In the genomic region with DNA sequence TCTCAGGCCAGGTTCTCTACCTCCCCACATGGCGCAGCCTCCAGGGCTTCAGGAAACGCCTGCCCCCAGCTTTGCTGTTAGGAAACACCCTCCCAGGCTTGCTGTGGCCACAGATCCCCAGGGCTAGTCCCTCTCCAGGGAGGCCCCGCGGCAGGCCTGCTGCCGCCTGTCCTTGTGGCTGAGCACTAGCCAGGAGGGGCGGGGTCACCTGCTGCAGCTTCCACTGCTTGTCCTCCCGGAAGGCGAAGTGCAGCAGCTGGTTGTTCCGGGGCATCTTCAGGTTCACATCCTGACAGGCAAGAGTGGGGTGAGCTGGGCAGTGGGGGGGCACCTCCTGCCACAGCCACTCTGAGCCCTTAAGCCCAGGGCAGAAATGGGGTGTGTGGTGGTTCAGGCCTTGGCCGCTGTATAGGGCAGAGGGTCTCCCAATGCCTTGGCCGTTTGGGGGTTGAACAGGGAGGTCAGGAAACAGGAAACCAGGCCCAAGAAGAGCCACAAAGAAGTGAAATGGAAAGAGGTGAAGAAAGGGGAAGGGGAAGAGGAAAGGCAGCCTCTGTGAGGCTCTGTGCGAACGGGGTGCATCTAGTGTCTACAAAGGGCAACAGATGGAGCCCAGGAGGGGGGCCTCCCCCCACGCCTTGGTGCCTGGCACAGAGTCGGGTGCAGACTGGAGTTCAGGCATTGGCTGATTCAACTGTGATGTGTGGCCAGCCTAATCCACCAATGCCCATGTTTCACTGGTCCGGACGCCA, we compare ENCODE assay signal across 9 cellular contexts. TPM values are rescaled to one million over a fixed set of nuclear protein-coding genes. Genes with fewer than 3 reads are reported as not detected.
DNase-seq lines count a peak whose midpoint lies in the region; ATAC-seq, FAIRE-seq and TF ChIP-seq lines count a peak whose summit lies in the region.
"Had no signal": no experiment of that assay in that cellular context is flagged by ENCODE, and none has a peak within 500 bp of the region (broad histone marks: within the 10 kb centered on the region; RNA-seq: fewer than 3 reads in every experiment).

No MANE protein-coding gene starts in this region.

- no peak overlapping the region for H3K9ac ChIP-seq in keratinocyte (ENCODE audit: control insufficient read depth, extremely low read depth, insufficient read depth, low read length)

- no peaks in the 10 kb centered on the region for H3K9me3 Mint-ChIP-seq in WTC11

- CTCF ChIA-PET in WTC11 (lab: Charles Lee): no interaction called here

- H3K36me3 ChIP-seq in keratinocyte (ENCODE audit: control insufficient read depth in 2 of 2, extremely low read depth in 1 of 2, insufficient read depth in 2 of 2, low read length in 2 of 2) (peaks cover 3 to 12% of the 10 kb centered on the region in 2 experiments), upper lobe of right lung (peaks cover 22% of the 10 kb centered on the region)

- POLR2A ChIA-PET in WTC11 (lab: Charles Lee): interaction anchor here (0.5 to 0.8 kb wide), 2 partner anchors 13 to 494 kb away, joined by 3 to 7 read pairs; a partner anchor contains a TSS

- H3K27ac ChIP-seq in keratinocyte (ENCODE audit: control insufficient read depth, insufficient read depth, low read length) (no peak overlapping the region), upper lobe of right lung (no peak overlapping the region)

- H3K27me3 Mint-ChIP-seq in WTC11 (ENCODE audit: low read depth): no peaks in the 10 kb centered on the region

- H3K9me3 ChIP-seq in keratinocyte (ENCODE audit: control insufficient read depth, low read depth, low read length) (no peaks in the 10 kb centered on the region), upper lobe of right lung (no peaks in the 10 kb centered on the region)
- H3K9me3 ChIP-seq: HAP-1 had no signal

- no peaks in the 10 kb centered on the region for H3K79me2 ChIP-seq in keratinocyte (ENCODE audit: control insufficient read depth, insufficient read depth, low read length)

- no peak overlapping the region for H3K27ac Mint-ChIP-seq in WTC11

- peak overlapping the region; percentile 74 for H3K4me3 Mint-ChIP-seq in WTC11

- no peaks in the 10 kb centered on the region for H3K27me3 ChIP-seq in keratinocyte (ENCODE audit: control insufficient read depth, extremely low read depth, insufficient read depth, low read length)
- no peaks in the 10 kb centered on the region for H3K27me3 ChIP-seq in upper lobe of right lung

- peak; percentile 79 for FAIRE-seq in GM19239 (lab: Jason Lieb, UNC)
- peak; percentile 61 for FAIRE-seq in keratinocyte (lab: Jason Lieb, UNC)

- TF ChIP-seq CTCF in WTC11 (IDR thresholded peaks at IDR 0.05) (no peak), keratinocyte (optimal IDR thresholded peaks at IDR 0.05 in 1 of 3, IDR thresholded peaks at IDR 0.05 in 1 of 3, conservative IDR thresholded peaks at IDR 0.05 in 1 of 3; ENCODE audit: extremely low read depth in 1 of 3, insufficient read depth in 2 of 3, low read length in 3 of 3) (no peak), upper lobe of right lung (IDR thresholded peaks at IDR 0.05) (no peak)

- ATAC-seq in WTC11 (no peak), upper lobe of right lung (peak; percentile 5), GM18861 (IDR thresholded peaks at IDR 0.05; ENCODE audit: unreplicated experiment) (no peak), GM18909 (IDR thresholded peaks at IDR 0.05; ENCODE audit: poor library complexity, unreplicated experiment) (no peak)

- intact Hi-C loops in upper lobe of right lung (cut with DNase I): no loop called here

- H3K4me2 ChIP-seq in keratinocyte (ENCODE audit: control insufficient read depth, extremely low read depth, insufficient read depth, low read depth, low read length): peak overlapping the region; percentile 16

- DNase-seq in CD1c-positive myeloid dendritic cell (ENCODE audit: extremely low spot score): peak; percentile 6
- DNase-seq in GM19239 (ENCODE audit: insufficient read length, low spot score): peak; percentile 46
- no peak for DNase-seq in WTC11 (ENCODE audit: low spot score)
- DNase-seq in keratinocyte (ENCODE audit: low read depth, low spot score): no peak
- peak; percentile 86 for DNase-seq in upper lobe of right lung
- DNase-seq in RKO (ENCODE audit: low spot score): no peak

- dilution Hi-C loops in keratinocyte (cut with MboI; ENCODE audit: extremely low pct_ligation_motif_present, low sequenced_read_pairs): no loop called here

- no peaks in the 10 kb centered on the region for H3K9me1 ChIP-seq in keratinocyte (ENCODE audit: control insufficient read depth, extremely low read depth, insufficient read depth, low read length)

- H3K4me3 ChIP-seq in keratinocyte (ENCODE audit: control insufficient read depth in 2 of 3, extremely low read depth in 1 of 3, insufficient read depth in 2 of 3, low read depth in 1 of 3, low read length in 3 of 3) (no peak overlapping the region), upper lobe of right lung (no peak overlapping the region)

- H3K4me1 Mint-ChIP-seq in WTC11: peaks cover 18% of the 10 kb centered on the region

- peak overlapping the region; percentile 19 for H2AFZ ChIP-seq in keratinocyte (ENCODE audit: control insufficient read depth, low read length)

- peaks cover 25% of the 10 kb centered on the region for H3K4me1 ChIP-seq in keratinocyte (ENCODE audit: control insufficient read depth, extremely low read depth, insufficient read depth, low read length)
- H3K4me1 ChIP-seq in upper lobe of right lung: peaks cover 19% of the 10 kb centered on the region

- peaks cover 9% of the 10 kb centered on the region for H3K36me3 Mint-ChIP-seq in WTC11

- H4K20me1 ChIP-seq in keratinocyte (ENCODE audit: control insufficient read depth, extremely low read depth, insufficient read depth, low read length): no peaks in the 10 kb centered on the region

TF ChIP-seq in WTC11, 78 proteins besides CTCF, POLR2A, EP300 and RAD21:
- TF ChIP-seq TEAD4 (CRISPR knock-in tag; IDR thresholded peaks at IDR 0.05) (no peak), ZNF232 (CRISPR knock-in tag; IDR thresholded peaks at IDR 0.05) (no peak), SMAD3 (CRISPR knock-in tag; IDR thresholded peaks at IDR 0.05; ENCODE audit: borderline replicate concordance) (no peak), ELF4 (CRISPR knock-in tag; IDR thresholded peaks at IDR 0.05; ENCODE audit: low read depth) (no peak), RORB (CRISPR knock-in tag; IDR thresholded peaks at IDR 0.05) (no peak)
TF ChIP-seq in WTC11: peak in this region for 0.

RNA-seq across cellular contexts. Expression of a gene that starts 2.0 kb away (rescaled TPM):
- total RNA-seq in WTC11 (2021): 25.0 to 32.1 TPM (median 31.1 TPM) in 3 replicates
- polyA plus RNA-seq in keratinocyte: 17.3 to 33.2 TPM (median 20.5 TPM) in 3 replicates
- 7.0 TPM for polyA plus RNA-seq in keratinocyte (2011; ENCODE audit: low read depth)
- 13.9 and 24.0 TPM in 2 replicates for polyA plus RNA-seq in keratinocyte (2011; cell fraction: cytosol; rRNA removed)
- 32.3 and 38.9 TPM in 2 replicates for polyA plus RNA-seq in keratinocyte (2011; cell fraction: nucleus; rRNA removed)
- polyA plus RNA-seq in keratinocyte (2012; ENCODE audit: low replicate concordance): 12.7 and 22.6 TPM in 2 replicates
- polyA minus RNA-seq in keratinocyte: 8.1 to 31.8 TPM (median 27.3 TPM) in 3 replicates
- polyA minus RNA-seq in keratinocyte (2011; cell fraction: cytosol; rRNA and poly(A)+ RNA removed): 29.0 TPM
- polyA minus RNA-seq in keratinocyte (2011; cell fraction: nucleus; rRNA and poly(A)+ RNA removed): 8.8 and 11.6 TPM in 2 replicates
- total RNA-seq in upper lobe of right lung: 21.8 TPM

RNA-seq across cellular contexts. Expression of a gene that starts 5.3 kb away (rescaled TPM):
- total RNA-seq in WTC11 (2021): 1.9 TPM in 1 of 3 replicates, not detected in the others
- 8.4 to 20.2 TPM (median 10.6 TPM) in 3 replicates for polyA plus RNA-seq in keratinocyte
- polyA plus RNA-seq in keratinocyte (2011; ENCODE audit: low read depth): not detected
- polyA plus RNA-seq in keratinocyte (2011; cell fraction: cytosol; rRNA removed): 10.2 and 13.2 TPM in 2 replicates
- polyA plus RNA-seq in keratinocyte (2011; cell fraction: nucleus; rRNA removed): 11.0 and 11.8 TPM in 2 replicates
- 13.9 and 22.5 TPM in 2 replicates for polyA plus RNA-seq in keratinocyte (2012; ENCODE audit: low replicate concordance)
- polyA minus RNA-seq in keratinocyte: 4.5 to 10.8 TPM (median 10.2 TPM) in 3 replicates
- 6.1 TPM for polyA minus RNA-seq in keratinocyte (2011; cell fraction: cytosol; rRNA and poly(A)+ RNA removed)
- 4.6 TPM in 1 of 2 replicates, not detected in the other for polyA minus RNA-seq in keratinocyte (2011; cell fraction: nucleus; rRNA and poly(A)+ RNA removed)
- 23.3 TPM for total RNA-seq in upper lobe of right lung

RNA-seq across cellular contexts. Expression of a gene that starts 12.3 kb away (rescaled TPM):
- total RNA-seq in WTC11 (2021) (not detected in 3 replicates), upper lobe of right lung (not detected)
- polyA plus RNA-seq in keratinocyte: not detected in 3 replicates
- polyA plus RNA-seq in keratinocyte (2011; ENCODE audit: low read depth): not detected
- polyA plus RNA-seq in keratinocyte (2011; cell fraction: cytosol; rRNA removed): not detected in 2 replicates
- not detected in 2 replicates for polyA plus RNA-seq in keratinocyte (2011; cell fraction: nucleus; rRNA removed)
- polyA plus RNA-seq in keratinocyte (2012; ENCODE audit: low replicate concordance): not detected in 2 replicates
- polyA minus RNA-seq in keratinocyte: not detected in 3 replicates
- not detected for polyA minus RNA-seq in keratinocyte (2011; cell fraction: cytosol; rRNA and poly(A)+ RNA removed)
- not detected in 2 replicates for polyA minus RNA-seq in keratinocyte (2011; cell fraction: nucleus; rRNA and poly(A)+ RNA removed)

RNA-seq across cellular contexts. Expression of a gene that starts 33.5 kb away (rescaled TPM):
- 14.3 to 19.9 TPM (median 15.5 TPM) in 3 replicates for total RNA-seq in WTC11 (2021)
- 3.3 to 5.2 TPM (median 3.5 TPM) in 3 replicates for polyA plus RNA-seq in keratinocyte
- 0.41 TPM for polyA plus RNA-seq in keratinocyte (2011; ENCODE audit: low read depth)
- 1.6 and 1.8 TPM in 2 replicates for polyA plus RNA-seq in keratinocyte (2011; cell fraction: cytosol; rRNA removed)
- 8.6 and 9.5 TPM in 2 replicates for polyA plus RNA-seq in keratinocyte (2011; cell fraction: nucleus; rRNA removed)
- 2.9 and 3.7 TPM in 2 replicates for polyA plus RNA-seq in keratinocyte (2012; ENCODE audit: low replicate concordance)
- polyA minus RNA-seq in keratinocyte: 4.8 to 10.2 TPM (median 5.9 TPM) in 3 replicates
- 5.2 TPM for polyA minus RNA-seq in keratinocyte (2011; cell fraction: cytosol; rRNA and poly(A)+ RNA removed)
- polyA minus RNA-seq in keratinocyte (2011; cell fraction: nucleus; rRNA and poly(A)+ RNA removed): 4.3 and 7.0 TPM in 2 replicates
- total RNA-seq in upper lobe of right lung: 15.7 TPM

RNA-seq across cellular contexts. Expression of a gene that starts 46.6 kb away (rescaled TPM):
- total RNA-seq in WTC11 (2021) (99.7 to 103 TPM (median 99.7 TPM) in 3 replicates), upper lobe of right lung (85.7 TPM)
- polyA plus RNA-seq in keratinocyte: 38.7 to 42.6 TPM (median 39.8 TPM) in 3 replicates
- polyA plus RNA-seq in keratinocyte (2011; ENCODE audit: low read depth): 69.2 TPM
- polyA plus RNA-seq in keratinocyte (2011; cell fraction: cytosol; rRNA removed): 22.2 and 25.3 TPM in 2 replicates
- polyA plus RNA-seq in keratinocyte (2011; cell fraction: nucleus; rRNA removed): 59.7 and 68.2 TPM in 2 replicates
- 27.3 and 41.6 TPM in 2 replicates for polyA plus RNA-seq in keratinocyte (2012; ENCODE audit: low replicate concordance)
- 24.0 to 60.5 TPM (median 39.2 TPM) in 3 replicates for polyA minus RNA-seq in keratinocyte
- polyA minus RNA-seq in keratinocyte (2011; cell fraction: cytosol; rRNA and poly(A)+ RNA removed): 21.7 TPM
- polyA minus RNA-seq in keratinocyte (2011; cell fraction: nucleus; rRNA and poly(A)+ RNA removed): 18.7 and 28.8 TPM in 2 replicates

Comparison
In these comparisons a context has a peak if more than half of its experiments do, and no peak if none do; other contexts are left out.
1. DNase-seq: peak in CD1c-positive myeloid dendritic cell (single experiment), GM19239 (single experiment) and upper lobe of right lung (single experiment); none in WTC11 (single experiment), keratinocyte (single experiment) and RKO (single experiment).